Comparison of ENCODE assay signal across 16 cellular contexts in the genomic region with DNA sequence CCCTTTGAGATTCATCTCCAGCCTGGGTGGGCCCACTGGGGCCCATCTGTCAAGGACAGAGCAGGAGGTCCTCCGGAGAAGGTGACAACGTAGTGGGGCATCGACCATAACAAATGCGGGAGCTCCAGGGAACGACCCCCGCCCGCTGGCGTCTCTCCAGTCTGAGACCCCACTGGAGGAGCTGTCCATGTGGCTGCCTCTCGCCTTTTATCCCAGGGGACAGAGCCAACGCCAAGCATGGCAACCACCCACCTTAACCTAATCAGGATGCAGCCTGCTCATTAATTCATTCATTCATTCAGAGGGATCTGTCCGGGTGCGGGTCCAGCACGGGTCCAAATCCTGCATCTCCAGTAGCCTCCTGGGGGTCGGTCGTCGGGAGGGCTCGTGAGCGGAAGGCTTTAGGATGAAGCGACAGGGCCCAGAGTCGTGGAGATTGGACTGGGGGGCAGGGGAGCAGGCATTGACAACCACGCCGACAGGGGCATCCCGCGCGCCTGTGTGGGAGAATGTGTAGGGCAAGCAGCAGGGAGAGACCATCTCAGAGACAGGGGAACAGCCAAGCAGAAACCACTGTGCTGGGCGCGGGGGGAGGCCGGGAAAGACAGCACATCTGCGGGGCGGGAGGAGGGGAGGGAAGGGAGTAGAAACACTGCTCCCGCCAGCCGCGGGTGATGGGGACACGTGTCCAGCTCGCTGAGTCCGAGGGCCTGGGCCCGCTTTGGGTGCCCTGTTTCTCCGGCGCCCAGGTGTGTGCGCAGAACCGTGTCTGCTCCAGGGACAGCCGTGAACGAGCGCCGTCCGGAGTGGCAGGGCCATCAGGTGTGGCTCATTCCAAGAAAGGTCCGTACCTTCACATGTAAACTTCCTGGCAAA. TPM values are rescaled to one million over a fixed set of nuclear protein-coding genes. Genes with fewer than 3 reads are reported as not detected.
DNase-seq lines count a peak whose midpoint lies in the region; ATAC-seq and TF ChIP-seq lines count a peak whose summit lies in the region.
"Had no signal": no experiment of that assay in that cellular context is flagged by ENCODE, and none has a peak within 500 bp of the region (broad histone marks: within the 10 kb centered on the region; RNA-seq: fewer than 3 reads in every experiment).

No MANE protein-coding gene starts in this region.

- H3K18ac ChIP-seq in IMR-90 (ENCODE audit: low read depth, low read length), result no peak overlapping the region

- H2BK120ac ChIP-seq in IMR-90 (ENCODE audit: low read depth, low read length), result no peak overlapping the region

- no peak overlapping the region for H3K56ac ChIP-seq in IMR-90 (ENCODE audit: extremely low read depth, insufficient read depth, low read length)

- no peaks in the 10 kb centered on the region for H3K9me3 Mint-ChIP-seq in CD8-positive, alpha-beta memory T cell
- H3K9me3 Mint-ChIP-seq in endodermal cell (peaks cover 8% of the 10 kb centered on the region), nephron (no peaks in the 10 kb centered on the region)

- H3K27ac ChIP-seq in CD8-positive, alpha-beta memory T cell (ENCODE audit: low read depth, low read length), result no peak overlapping the region
- H3K27ac ChIP-seq in IMR-90 (ENCODE audit: insufficient read depth, low read length), result no peak overlapping the region
- H3K27ac ChIP-seq in endodermal cell (ENCODE audit: low read depth, low read length), result no peak overlapping the region
- H3K27ac ChIP-seq in heart right ventricle, result no peak overlapping the region
- no peak overlapping the region for H3K27ac ChIP-seq in PC-9

- H3K79me1 ChIP-seq in IMR-90 (ENCODE audit: low read depth in 1 of 2, low read length in 2 of 2), result no peaks in the 10 kb centered on the region

- no peak overlapping the region for H3K4me3 ChIP-seq in CD8-positive, alpha-beta memory T cell (ENCODE audit: low read length)
- H3K4me3 ChIP-seq in IMR-90 (ENCODE audit: insufficient read depth, low read depth, low read length) (no peak overlapping the region), endodermal cell (ENCODE audit: low read length) (no peak overlapping the region), heart right ventricle (peak overlapping the region in 1 of 10 donors; percentile 99), PC-9 (no peak overlapping the region)

- H2BK15ac ChIP-seq in IMR-90 (ENCODE audit: low read depth, low read length), result no peak overlapping the region

- no peak overlapping the region for H3K14ac ChIP-seq in IMR-90 (replicated peaks; ENCODE audit: low read depth, low read length)

- H4K91ac ChIP-seq in IMR-90 (ENCODE audit: insufficient read depth, low read depth, low read length), result no peak overlapping the region

- H3K4me2 ChIP-seq in IMR-90 (ENCODE audit: low read depth, low read length) (no peak overlapping the region; the same call in 1 of the 2 replicates), PC-9 (no peak overlapping the region)

- dilution Hi-C loops in IMR-90 (cut with HindIII; ENCODE audit: low sequenced_read_pairs, unreplicated experiment), result no loop called here

- ATAC-seq in IMR-90 (ENCODE audit: low read depth) (no peak), heart right ventricle (no peak)
- ATAC-seq: activated CD4-positive, CD25-positive, alpha-beta regulatory T cell treated with anti-CD3 and anti-CD28 coated beads, Interleukin-2, amount 50 U/mL, for 24 hours; GM12878 had no signal

- peaks cover 5 to 17% (median 8%) of the 10 kb centered on the region in 3 donors for H3K4me1 Mint-ChIP-seq in CD8-positive, alpha-beta memory T cell
- H3K4me1 Mint-ChIP-seq in endodermal cell (peaks cover 3% of the 10 kb centered on the region), nephron (no peaks in the 10 kb centered on the region)

- H3K36me3 Mint-ChIP-seq in CD8-positive, alpha-beta memory T cell, result no peaks in the 10 kb centered on the region
- no peaks in the 10 kb centered on the region for H3K36me3 Mint-ChIP-seq in endodermal cell (ENCODE audit: low read depth)
- no peaks in the 10 kb centered on the region for H3K36me3 Mint-ChIP-seq in nephron (ENCODE audit: low read depth)

- H3K27ac Mint-ChIP-seq in CD8-positive, alpha-beta memory T cell, result no peak overlapping the region
- no peak overlapping the region for H3K27ac Mint-ChIP-seq in endodermal cell
- H3K27ac Mint-ChIP-seq in nephron, result no peak overlapping the region

- no peak overlapping the region for H3K4ac ChIP-seq in IMR-90 (ENCODE audit: low read depth, low read length)

- H4K20me1 ChIP-seq in IMR-90 (ENCODE audit: insufficient read depth, low read length), result no peaks in the 10 kb centered on the region
- no peaks in the 10 kb centered on the region for H4K20me1 ChIP-seq in PC-9 (ENCODE audit: insufficient read depth)

- WGBS in IMR-90 (ENCODE audit: extremely low coverage in 2 of 2, insufficient read length in 1 of 2), 2 experiments, result 17% methylated on average over 29 of the region's 47 CpGs; no CpG with 5 or more reads in 1 of the 2 experiments
- WGBS in endodermal cell (ENCODE audit: insufficient coverage in 1 of 2, insufficient read length in 1 of 2), 2 experiments, result 21 to 34% methylated on average over 28 to 47 of the region's 47 CpGs
- WGBS in heart right ventricle, 2 donors, result 67 to 74% methylated on average over 47 of the region's 47 CpGs

- 0 out of 2 replicates have a peak, but pooled peaks cover 5% of the 10 kb centered on the region for H3F3A ChIP-seq in PC-9 (ENCODE audit: insufficient read depth, low read depth)

- TF ChIP-seq POLR2A in IMR-90 (IDR thresholded peaks at IDR 0.05; ENCODE audit: low read depth, low read length), result no peak

- H2AK5ac ChIP-seq in IMR-90 (ENCODE audit: low read depth, low read length), result no peak overlapping the region

- POLR2A ChIA-PET in CD8-positive, alpha-beta memory T cell (lab: Charles Lee), result no interaction called here
- POLR2A ChIA-PET in IMR-90 (lab: Charles Lee; ENCODE audit: unreplicated experiment), result no interaction called here
- POLR2A ChIA-PET in PC-9 (lab: Charles Lee; ENCODE audit: unreplicated experiment), result no interaction called here

- no peaks in the 10 kb centered on the region for H3K4me1 ChIP-seq in CD8-positive, alpha-beta memory T cell (ENCODE audit: insufficient read depth, low read length)
- H3K4me1 ChIP-seq in IMR-90 (ENCODE audit: control insufficient read depth, insufficient read depth, low read length) (peaks cover 4% of the 10 kb centered on the region), endodermal cell (ENCODE audit: control insufficient read depth, insufficient read depth, low read length) (no peaks in the 10 kb centered on the region), heart right ventricle (peaks cover 5 to 18% (median 11%) of the 10 kb centered on the region in 9 donors), PC-9 (replicated peaks; ENCODE audit: insufficient read depth) (no peaks in the 10 kb centered on the region)

- H2AFZ ChIP-seq in IMR-90 (replicated peaks; ENCODE audit: low read length, poor library complexity) (peak overlapping the region; percentile 56), PC-9 (no peak overlapping the region)

- no peaks in the 10 kb centered on the region for H3K9me3 ChIP-seq in CD8-positive, alpha-beta memory T cell (ENCODE audit: low read length)
- no peaks in the 10 kb centered on the region for H3K9me3 ChIP-seq in IMR-90 (ENCODE audit: control insufficient read depth, insufficient read depth, low read length)
- peaks cover 8% of the 10 kb centered on the region for H3K9me3 ChIP-seq in endodermal cell (ENCODE audit: control insufficient read depth, low read length)
- no peaks in the 10 kb centered on the region for H3K9me3 ChIP-seq in heart right ventricle
- no peaks in the 10 kb centered on the region for H3K9me3 ChIP-seq in PC-9 (ENCODE audit: insufficient read depth, low read depth)

- no peak overlapping the region for H3K23ac ChIP-seq in IMR-90 (ENCODE audit: low read depth, low read length)

- intact Hi-C loops in IMR-90 (cut with micrococcal nuclease) (no loop called here), heart right ventricle (cut with DNase I) (loop anchor here in 4 of 10 donors (5.0 to 10.0 kb wide), 3 partner anchors 122 to 422 kb away; no protein-coding TSS in a partner anchor), PC-9 (cut with micrococcal nuclease; ENCODE audit: unreplicated experiment) (no loop called here)

- DNase-seq in CD8-positive, alpha-beta memory T cell, result no peak
- no peak for DNase-seq in IMR-90
- peak; percentile 74 for DNase-seq in endodermal cell
- DNase-seq in NCI-H187 treated with DMSO at 0.1 percent for 48 hours (lab: John Stamatoyannopoulos, UW), result no peak
- DNase-seq in heart right ventricle, result no peak
- DNase-seq in NCI-H1417 treated with DMSO at 0.1 percent for 48 hours (lab: John Stamatoyannopoulos, UW), result no peak
- no peak for DNase-seq in PC-9
- DNase-seq: effector memory CD4-positive, alpha-beta T cell; NCI-H1105; NCI-H2227 treated with DMSO at 0.1 percent for 48 hours; OCI-M1; stimulated activated CD4-positive, alpha-beta T cell treated with anti-CD3 and anti-CD28 coated beads, Interleukin-4, amount 100 ng/mL, for 4 hours; stimulated activated naive CD4-positive, alpha-beta T cell had no signal

- no peak overlapping the region for H2AK9ac ChIP-seq in IMR-90 (replicated peaks; ENCODE audit: low read depth, low read length, poor library complexity)

- no peaks in the 10 kb centered on the region for H3K36me3 ChIP-seq in CD8-positive, alpha-beta memory T cell (ENCODE audit: insufficient read depth, low read length)
- H3K36me3 ChIP-seq in IMR-90 (ENCODE audit: control insufficient read depth, insufficient read depth, low read length) (no peaks in the 10 kb centered on the region), endodermal cell (ENCODE audit: control insufficient read depth, insufficient read depth, low read length) (no peaks in the 10 kb centered on the region), heart right ventricle (peaks cover 0 to 12% (median 0%) of the 10 kb centered on the region in 9 donors), PC-9 (ENCODE audit: low read depth) (no peaks in the 10 kb centered on the region)

- no peak overlapping the region for H2BK20ac ChIP-seq in IMR-90 (ENCODE audit: low read depth, low read length)

- no peak overlapping the region for H2BK5ac ChIP-seq in IMR-90 (ENCODE audit: low read depth, low read length, poor library complexity, severe bottlenecking)

- H3K27me3 Mint-ChIP-seq in CD8-positive, alpha-beta memory T cell, result peaks cover 3 to 4% of the 10 kb centered on the region in 2 donors
- H3K27me3 Mint-ChIP-seq in endodermal cell (ENCODE audit: insufficient read depth) (peaks cover 85% of the 10 kb centered on the region), nephron (ENCODE audit: low read depth) (peaks cover 56% of the 10 kb centered on the region)

- BruUV-seq in IMR-90 (replicated peaks; lab: Mats Ljungman, UMichigan) (no TSS peak), PC-9 (replicated peaks; lab: Mats Ljungman, UMichigan) (no TSS peak)

- no peaks in the 10 kb centered on the region for H3K9me1 ChIP-seq in IMR-90 (ENCODE audit: insufficient read depth, low read length)

- no peaks in the 10 kb centered on the region for H3K9me2 ChIP-seq in PC-9 (ENCODE audit: insufficient read depth)

- no peaks in the 10 kb centered on the region for H3K79me2 ChIP-seq in PC-9 (ENCODE audit: low read depth)

- no peak for TF ChIP-seq RAD21 in IMR-90 (IDR thresholded peaks at IDR 0.05; ENCODE audit: low read length)

- TF ChIP-seq CTCF in IMR-90 (conservative IDR thresholded peaks at IDR 0.05; ENCODE audit: low read depth, low read length) (no peak), endodermal cell (conservative IDR thresholded peaks at IDR 0.05) (no peak), nephron (IDR thresholded peaks at IDR 0.05; ENCODE audit: unreplicated experiment in 3 of 3) (no peak), heart right ventricle (IDR thresholded peaks at IDR 0.05) (no peak), PC-9 (conservative IDR thresholded peaks at IDR 0.05) (no peak)

- no peaks in the 10 kb centered on the region for H3K27me3 ChIP-seq in CD8-positive, alpha-beta memory T cell (ENCODE audit: insufficient read depth, low read length, poor library complexity, severe bottlenecking)
- peaks cover 44% of the 10 kb centered on the region for H3K27me3 ChIP-seq in IMR-90 (ENCODE audit: control insufficient read depth, insufficient read depth, low read length)
- peaks cover 92% of the 10 kb centered on the region for H3K27me3 ChIP-seq in endodermal cell (ENCODE audit: control insufficient read depth, insufficient read depth, low read length, poor library complexity, severe bottlenecking)
- no peaks in the 10 kb centered on the region for H3K27me3 ChIP-seq in heart right ventricle
- H3K27me3 ChIP-seq in PC-9 (ENCODE audit: insufficient read depth, low read depth), result peaks cover 22% of the 10 kb centered on the region

- no peak overlapping the region for H4K5ac ChIP-seq in IMR-90 (ENCODE audit: low read depth, low read length)

- CTCF ChIA-PET in CD8-positive, alpha-beta memory T cell (lab: Charles Lee), result no interaction called here
- CTCF ChIA-PET in IMR-90 (lab: Yijun Ruan, JAX), result no interaction called here
- CTCF ChIA-PET in PC-9 (lab: Charles Lee), result interaction anchor here (0.5 kb wide), 1 partner anchor 213 kb away, joined by 12 read pairs; no protein-coding TSS in a partner anchor

- in situ Hi-C loops in IMR-90 (cut with MboI; ENCODE audit: low sequenced_read_pairs), result loop anchor here (25.0 kb wide), 1 partner anchor 354 kb away; no protein-coding TSS in a partner anchor

- no peak overlapping the region for H4K8ac ChIP-seq in IMR-90 (ENCODE audit: low read depth in 2 of 2, low read length in 2 of 2)

- no peak overlapping the region for H3K9ac ChIP-seq in IMR-90 (ENCODE audit: low read depth, low read length)
- no peak overlapping the region for H3K9ac ChIP-seq in endodermal cell (ENCODE audit: extremely low read depth, low read length, poor library complexity, severe bottlenecking)

- H3K4me3 Mint-ChIP-seq in CD8-positive, alpha-beta memory T cell, result peak overlapping the region in 6 of 7 donors; percentile 29 to 80 (median 56)
- peak overlapping the region; percentile 46 for H3K4me3 Mint-ChIP-seq in endodermal cell
- H3K4me3 Mint-ChIP-seq in nephron, result peak overlapping the region; percentile 71 to 80 (median 72)

RNA-seq across cellular contexts. Expression of gene PIGZ, which starts 1.9 kb away (rescaled TPM):
- under 1 TPM; 0.31 to 0.49 TPM for total RNA-seq in CD8-positive, alpha-beta memory T cell
- polyA plus RNA-seq in CD8-positive, alpha-beta memory T cell, result not detected
- total RNA-seq in IMR-90 (2012; rRNA removed) (under 0.01 and 0.18 TPM in 2 replicates), endodermal cell (under 1 TPM; 0.22 to 0.31 TPM), heart right ventricle (1 to 10 TPM; 4.4 to 7.7 (median 6.0) TPM), PC-9 (2021) (2.1 and 5.6 TPM in 2 replicates)
- polyA plus RNA-seq in IMR-90 (2012; rRNA removed) (0.73 and 0.86 TPM in 2 replicates), heart right ventricle (1 to 10 TPM; 2.2 to 7.3 TPM)
- polyA plus RNA-seq in IMR-90 (2012; cell fraction: cytosol; rRNA removed), result 0.34 and 1.1 TPM in 2 replicates
- polyA plus RNA-seq in IMR-90 (2012; cell fraction: nucleus; rRNA removed; ENCODE audit: low replicate concordance), result 2.6 and 3.5 TPM in 2 replicates
- polyA plus RNA-seq in endodermal cell (2013, experiment 1 of 2), result 0.46 TPM
- not detected for polyA plus RNA-seq in endodermal cell (2013, experiment 2 of 2)

RNA-seq across cellular contexts. Expression of gene NCBP2, which starts 24.4 kb away (rescaled TPM):
- 100 to 1,000 TPM; 127 to 131 TPM for total RNA-seq in CD8-positive, alpha-beta memory T cell
- 70.7 TPM for polyA plus RNA-seq in CD8-positive, alpha-beta memory T cell
- total RNA-seq in IMR-90 (2012; rRNA removed) (42.8 and 71.4 TPM in 2 replicates), endodermal cell (10 to 100 TPM; 74.9 to 97.3 TPM), heart right ventricle (10 to 100 TPM; 28.3 to 48.1 (median 34.8) TPM), PC-9 (2021) (83.8 and 91.8 TPM in 2 replicates)
- polyA plus RNA-seq in IMR-90 (2012; rRNA removed) (69.7 and 73.6 TPM in 2 replicates), heart right ventricle (10 to 100 TPM; 28.2 to 42.0 TPM)
- polyA plus RNA-seq in IMR-90 (2012; cell fraction: cytosol; rRNA removed), result 18.8 and 26.7 TPM in 2 replicates
- polyA plus RNA-seq in IMR-90 (2012; cell fraction: nucleus; rRNA removed; ENCODE audit: low replicate concordance), result 13.1 and 47.9 TPM in 2 replicates
- 109 TPM for polyA plus RNA-seq in endodermal cell (2013, experiment 1 of 2)
- 98.5 TPM for polyA plus RNA-seq in endodermal cell (2013, experiment 2 of 2)
